In genomic region chr15:71629147-71629760, GRCh38 we compare ENCODE assay signal across 17 cellular contexts.
"Had no signal": no experiment of that assay in that cellular context is flagged by ENCODE, and none has a peak within 500 bp of the region (broad histone marks: within the 10 kb centered on the region; RNA-seq: fewer than 3 reads in every experiment).

No MANE protein-coding gene starts in this region.

- H3K4me1 Mint-ChIP-seq: activated naive CD4-positive, alpha-beta T cell treated with anti-CD3 and anti-CD28 coated beads, Interleukin-2, amount 50 U/mL, for 24 hours; naive thymus-derived CD4-positive, alpha-beta T cell had no signal

- H3K27ac ChIP-seq: epithelial cell of prostate, foreskin keratinocyte, parathyroid adenoma, SK-N-MC, suprapubic skin had no signal

- H3K27me3 ChIP-seq: foreskin keratinocyte, left lung, suprapubic skin had no signal

- H3K36me3 ChIP-seq: left lung, suprapubic skin had no signal

- H3K4me3 Mint-ChIP-seq: activated naive CD4-positive, alpha-beta T cell treated with anti-CD3 and anti-CD28 coated beads, Interleukin-2, amount 50 U/mL, for 24 hours; effector memory CD8-positive, alpha-beta T cell; naive thymus-derived CD4-positive, alpha-beta T cell had no signal

- H3K9me3 Mint-ChIP-seq: activated naive CD4-positive, alpha-beta T cell treated with anti-CD3 and anti-CD28 coated beads, Interleukin-2, amount 50 U/mL, for 24 hours; effector memory CD8-positive, alpha-beta T cell had no signal

- H3K4me1 ChIP-seq: foreskin keratinocyte, parathyroid adenoma had no signal

- H3K9me3 ChIP-seq: left lung, suprapubic skin had no signal

- H3K36me3 Mint-ChIP-seq: activated naive CD4-positive, alpha-beta T cell treated with anti-CD3 and anti-CD28 coated beads, Interleukin-2, amount 50 U/mL, for 24 hours; naive thymus-derived CD4-positive, alpha-beta T cell had no signal

- H2AFZ ChIP-seq: parathyroid adenoma had no signal

- H3K27ac Mint-ChIP-seq: activated naive CD4-positive, alpha-beta T cell treated with anti-CD3 and anti-CD28 coated beads, Interleukin-2, amount 50 U/mL, for 24 hours; effector memory CD8-positive, alpha-beta T cell; naive thymus-derived CD4-positive, alpha-beta T cell had no signal

- H3K4me3 ChIP-seq: left lung, SK-N-MC, suprapubic skin had no signal

- DNase-seq: activated CD4-positive, alpha-beta T cell treated with anti-CD3 and anti-CD28 coated beads for 4 hours; activated CD8-positive, alpha-beta memory T cell treated with anti-CD3 and anti-CD28 coated beads, Interleukin-2, amount 50 U/mL, for 48 hours; activated effector memory CD4-positive, alpha-beta T cell treated with Interleukin-2 at 50 U/mL for 16 hours; activated T-cell treated with anti-CD3 and anti-CD28 coated beads, Interleukin-2, amount 50 U/mL, for 48 hours; effector memory CD8-positive, alpha-beta T cell; foreskin keratinocyte; naive thymus-derived CD4-positive, alpha-beta T cell; stimulated activated CD4-positive, alpha-beta T cell treated with anti-CD3 and anti-CD28 coated beads, Interleukin-12 subunit alpha, Interleukin-12 subunit beta, amount 100 ng/mL, for 4 hours; stimulated activated CD4-positive, alpha-beta T cell treated with anti-CD3 and anti-CD28 coated beads, Interleukin-1b, Interleukin-23, amount 100 ng/mL, for 48 hours; stimulated activated naive CD4-positive, alpha-beta T cell treated with Interleukin-2 at 50 U/mL for 16 hours; trophoblast cell had no signal

- H3K9ac ChIP-seq: parathyroid adenoma had no signal

- ATAC-seq: effector memory CD8-positive, alpha-beta T cell; foreskin keratinocyte; naive thymus-derived CD4-positive, alpha-beta T cell had no signal
